Comparison of ENCODE assay signal across 11 cellular contexts in genomic region chr15:66389859-66390382, GRCh38. TPM values are rescaled to one million over a fixed set of nuclear protein-coding genes. Genes with fewer than 3 reads are reported as not detected.
A peak's percentile ranks its signal among the peaks of the same experiment; 100 is the strongest.
DNase-seq lines count a peak whose midpoint lies in the region; ATAC-seq, FAIRE-seq and TF ChIP-seq lines count a peak whose summit lies in the region.
"Had no signal": no experiment of that assay in that cellular context is flagged by ENCODE, and none has a peak within 500 bp of the region (broad histone marks: within the 10 kb centered on the region; RNA-seq: fewer than 3 reads in every experiment).

No MANE protein-coding gene starts in this region.

- no peaks in the 10 kb centered on the region for H3K9me3 ChIP-seq in OCI-LY3 (ENCODE audit: insufficient read depth, low read length)
- H3K9me3 ChIP-seq in mucosa of descending colon: no peaks in the 10 kb centered on the region

- peak overlapping the region; percentile 30 for H3K27ac ChIP-seq in OCI-LY3 (ENCODE audit: low read length)

- no peak overlapping the region for H3K9ac ChIP-seq in OCI-LY3 (ENCODE audit: low read length)

- H3K4me1 ChIP-seq in OCI-LY3 (ENCODE audit: low read length) (peaks cover 36% of the 10 kb centered on the region), mucosa of descending colon (ENCODE audit: low read depth) (peaks cover 15% of the 10 kb centered on the region)

- peak overlapping the region; percentile 52 for H3K4me2 ChIP-seq in OCI-LY3 (ENCODE audit: low read length)

- peak in 1 of 2 donors; percentile 12 for ATAC-seq in activated T-cell treated with anti-CD3 and anti-CD28 coated beads, Interleukin-2, amount 50 U/mL, for 72 hours (replicated peaks in 1 of 2)
- ATAC-seq in stimulated activated effector memory CD8-positive, alpha-beta T cell treated with anti-CD3 and anti-CD28 coated beads, Interleukin-12 subunit alpha, Interleukin-12 subunit beta, amount 100 ng/mL, for 72 hours: no peak
- no peak for ATAC-seq in HG03354 (IDR thresholded peaks at IDR 0.05; ENCODE audit: poor library complexity, severe bottlenecking, unreplicated experiment)
- no peak for ATAC-seq in mucosa of descending colon
- ATAC-seq: left ventricle myocardium superior had no signal

- no peaks in the 10 kb centered on the region for H3K27me3 ChIP-seq in OCI-LY3 (ENCODE audit: low read depth, low read length)
- no peaks in the 10 kb centered on the region for H3K27me3 ChIP-seq in bronchial epithelial cell (ENCODE audit: control insufficient read depth, insufficient read depth, low read length)

- H3K4me1 Mint-ChIP-seq in activated T-cell treated with anti-CD3 and anti-CD28 coated beads, Interleukin-2, amount 50 U/mL, for 72 hours (ENCODE audit: low read depth): peaks cover 81% of the 10 kb centered on the region
- H3K4me1 Mint-ChIP-seq in stimulated activated effector memory CD8-positive, alpha-beta T cell treated with anti-CD3 and anti-CD28 coated beads, Interleukin-12 subunit alpha, Interleukin-12 subunit beta, amount 100 ng/mL, for 72 hours: peaks cover 76% of the 10 kb centered on the region

- no peak for TF ChIP-seq CTCF in OCI-LY3 (IDR thresholded peaks at IDR 0.05; ENCODE audit: low read depth, low read length)
- no peak for TF ChIP-seq CTCF in bronchial epithelial cell (IDR thresholded peaks at IDR 0.05; ENCODE audit: insufficient read depth, low read length, severe bottlenecking)
- no peak for TF ChIP-seq CTCF in mucosa of descending colon (IDR thresholded peaks at IDR 0.05)

- H3K36me3 ChIP-seq in OCI-LY3 (replicated peaks; ENCODE audit: low read depth, low read length) (peaks cover 29% of the 10 kb centered on the region), bronchial epithelial cell (ENCODE audit: control insufficient read depth, insufficient read depth, low read length) (peaks cover 3% of the 10 kb centered on the region), mucosa of descending colon (ENCODE audit: low read depth) (no peaks in the 10 kb centered on the region)

- H4K20me1 ChIP-seq in OCI-LY3 (ENCODE audit: insufficient read depth, low read length): peaks cover 73% of the 10 kb centered on the region

- intact Hi-C loops in mucosa of descending colon (cut with DNase I, micrococcal nuclease): loop anchor here (5.0 to 10.0 kb wide), 2 partner anchors 105 to 107 kb away; partner anchors contain the start of gene SNAPC5 (in 2 of the 2)

- no peak for FAIRE-seq in bronchial epithelial cell (lab: Jason Lieb, UNC)

- DNase-seq in activated T-cell treated with anti-CD3 and anti-CD28 coated beads, Interleukin-2, amount 50 U/mL, for 72 hours: no peak
- DNase-seq in activated T-cell treated with anti-CD3 and anti-CD28 coated beads, Interleukin-2, amount 50 U/mL, for 1 hour: no peak
- DNase-seq in bronchial epithelial cell (ENCODE audit: low read depth) (peak; percentile 76), AG08395 (ENCODE audit: low spot score) (no peak), mucosa of descending colon (no peak)
- no peak for DNase-seq in stimulated activated effector memory CD8-positive, alpha-beta T cell treated with anti-CD3 and anti-CD28 coated beads, Interleukin-12 subunit alpha, Interleukin-12 subunit beta, amount 100 ng/mL, for 72 hours (ENCODE audit: low spot score in 2 of 2)
- DNase-seq: erythroblast, left ventricle myocardium superior had no signal

- peak overlapping the region; percentile 38 for H3K27ac Mint-ChIP-seq in activated T-cell treated with anti-CD3 and anti-CD28 coated beads, Interleukin-2, amount 50 U/mL, for 72 hours
- peak overlapping the region; percentile 76 for H3K27ac Mint-ChIP-seq in stimulated activated effector memory CD8-positive, alpha-beta T cell treated with anti-CD3 and anti-CD28 coated beads, Interleukin-12 subunit alpha, Interleukin-12 subunit beta, amount 100 ng/mL, for 72 hours

- peaks cover 3 to 17% of the 10 kb centered on the region in 2 donors for H3K36me3 Mint-ChIP-seq in activated T-cell treated with anti-CD3 and anti-CD28 coated beads, Interleukin-2, amount 50 U/mL, for 72 hours (ENCODE audit: insufficient read depth in 2 of 2)
- H3K36me3 Mint-ChIP-seq in stimulated activated effector memory CD8-positive, alpha-beta T cell treated with anti-CD3 and anti-CD28 coated beads, Interleukin-12 subunit alpha, Interleukin-12 subunit beta, amount 100 ng/mL, for 72 hours: peaks cover 87% of the 10 kb centered on the region

- no peaks in the 10 kb centered on the region for H3K27me3 Mint-ChIP-seq in activated T-cell treated with anti-CD3 and anti-CD28 coated beads, Interleukin-2, amount 50 U/mL, for 72 hours (ENCODE audit: low read depth)

- peaks cover 88% of the 10 kb centered on the region for H3K79me2 ChIP-seq in OCI-LY3 (ENCODE audit: low read length)

- no peak overlapping the region for H2AFZ ChIP-seq in OCI-LY3 (ENCODE audit: low read depth, low read length)

- H3K4me3 ChIP-seq in OCI-LY3 (ENCODE audit: low read length): peak overlapping the region; percentile 32; the same call in 1 of the 2 replicates
- H3K4me3 ChIP-seq in bronchial epithelial cell (ENCODE audit: low read depth, low read length): no peak overlapping the region
- no peak overlapping the region for H3K4me3 ChIP-seq in mucosa of descending colon
- H3K4me3 ChIP-seq: skin epidermis had no signal

- H3K4me3 Mint-ChIP-seq in activated T-cell treated with anti-CD3 and anti-CD28 coated beads, Interleukin-2, amount 50 U/mL, for 72 hours: peak overlapping the region; percentile 96 to 97
- H3K4me3 Mint-ChIP-seq in stimulated activated effector memory CD8-positive, alpha-beta T cell treated with anti-CD3 and anti-CD28 coated beads, Interleukin-12 subunit alpha, Interleukin-12 subunit beta, amount 100 ng/mL, for 72 hours: peak overlapping the region; percentile 98

- no peaks in the 10 kb centered on the region for H3K9me3 Mint-ChIP-seq in activated T-cell treated with anti-CD3 and anti-CD28 coated beads, Interleukin-2, amount 50 U/mL, for 72 hours
- no peaks in the 10 kb centered on the region for H3K9me3 Mint-ChIP-seq in stimulated activated effector memory CD8-positive, alpha-beta T cell treated with anti-CD3 and anti-CD28 coated beads, Interleukin-12 subunit alpha, Interleukin-12 subunit beta, amount 100 ng/mL, for 72 hours

RNA-seq across cellular contexts. Expression of gene MAP2K1, which starts 3.2 kb away (rescaled TPM):
- 10 to 100 TPM; 83.3 to 98.1 TPM for total RNA-seq in activated T-cell treated with anti-CD3 and anti-CD28 coated beads, Interleukin-2, amount 50 U/mL, for 72 hours
- total RNA-seq in bronchial epithelial cell: 57.7 and 70.0 TPM in 2 replicates
- total RNA-seq in mucosa of descending colon: 10 to 100 TPM; 34.4 to 45.3 (median 44.0) TPM

RNA-seq across cellular contexts. Expression of gene TIPIN, which starts 33.4 kb away (rescaled TPM):
- 10 to 100 TPM; 22.9 to 35.8 TPM for total RNA-seq in activated T-cell treated with anti-CD3 and anti-CD28 coated beads, Interleukin-2, amount 50 U/mL, for 72 hours
- total RNA-seq in bronchial epithelial cell (10.5 and 17.8 TPM in 2 replicates), mucosa of descending colon (1 to 10 TPM; 5.8 to 7.0 (median 5.9) TPM)
